ENCODE assay signal across 8 cellular contexts in the genomic region with DNA sequence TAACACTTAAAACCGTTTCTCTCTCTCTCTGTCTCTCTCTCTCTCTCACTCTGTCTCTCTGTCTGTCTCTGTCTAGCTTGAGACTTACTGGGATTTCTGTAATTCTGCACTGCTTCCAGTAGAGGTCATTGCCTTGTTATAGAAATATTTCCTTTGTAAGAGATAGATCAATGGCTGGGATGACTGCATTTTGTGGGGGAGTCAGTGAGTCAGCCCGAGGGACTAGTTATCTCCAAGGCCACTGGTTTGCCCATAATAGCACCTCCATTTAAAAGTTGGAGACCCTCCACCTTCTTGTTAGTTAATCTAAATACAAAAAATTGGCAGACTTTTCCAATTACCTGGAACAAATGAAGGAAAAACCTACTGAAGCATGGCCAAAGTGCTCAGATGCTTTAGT.
A peak's percentile ranks its signal among the peaks of the same experiment; 100 is the strongest.
DNase-seq lines count a peak whose midpoint lies in the region; ATAC-seq and TF ChIP-seq lines count a peak whose summit lies in the region.

No MANE protein-coding gene starts in this region.

- peak; percentile 8 for DNase-seq in OCI-LY7 (ENCODE audit: low spot score)
- DNase-seq in fibroblast of pulmonary artery (ENCODE audit: low read depth), result peak; percentile 73
- no peak for DNase-seq in tibial artery
- no peak for DNase-seq in stimulated activated CD4-positive, alpha-beta T cell treated with anti-CD3 and anti-CD28 coated beads, Interleukin-4, amount 100 ng/mL, for 24 hours
- no peak for DNase-seq in T-helper 17 cell

- TF ChIP-seq CTCF in C4-2B (conservative IDR thresholded peaks at IDR 0.05), result peak; percentile 70
- TF ChIP-seq CTCF in OCI-LY7 (conservative IDR thresholded peaks at IDR 0.05; ENCODE audit: low read length), result peak; percentile 72
- TF ChIP-seq CTCF in fibroblast of pulmonary artery (IDR thresholded peaks at IDR 0.05; ENCODE audit: low read length, missing control alignments), result peak; percentile 68
- peak; percentile 17 to 34 for TF ChIP-seq CTCF in tibial artery (IDR thresholded peaks at IDR 0.05)

- H2AFZ ChIP-seq in OCI-LY7 (ENCODE audit: low read length), result no peak overlapping the region

- no peaks in the 10 kb centered on the region for H4K20me1 ChIP-seq in OCI-LY7 (ENCODE audit: insufficient read depth, low read length)

- H3K27me3 Mint-ChIP-seq in T-helper 17 cell, result no peaks in the 10 kb centered on the region

- no peaks in the 10 kb centered on the region for H3K36me3 Mint-ChIP-seq in T-helper 17 cell (ENCODE audit: low read depth)

- no peak overlapping the region for H3K27ac Mint-ChIP-seq in T-helper 17 cell

- H3K79me2 ChIP-seq in OCI-LY7 (ENCODE audit: insufficient read depth, low read depth, low read length), result no peaks in the 10 kb centered on the region

- H3K4me1 ChIP-seq in OCI-LY7 (ENCODE audit: insufficient read depth, low read length, poor library complexity, severe bottlenecking) (no peaks in the 10 kb centered on the region), tibial artery (no peaks in the 10 kb centered on the region)

- POLR2A ChIA-PET in OCI-LY7 (lab: Charles Lee), result interaction anchor here (1.3 kb wide), 1 partner anchor 15 kb away, joined by 4 read pairs; no protein-coding TSS in a partner anchor

- intact Hi-C loops in OCI-LY7 (cut with micrococcal nuclease; ENCODE audit: unreplicated experiment), result no loop called here
- intact Hi-C loops in tibial artery (cut with DNase I; ENCODE audit: low total_unique reads), result no loop called here

- no peak overlapping the region for H3K4me2 ChIP-seq in OCI-LY7 (ENCODE audit: low read length)

- ATAC-seq in GM18907 (IDR thresholded peaks at IDR 0.05; ENCODE audit: unreplicated experiment), result peak; percentile 92
- ATAC-seq in HG03095 (IDR thresholded peaks at IDR 0.05; ENCODE audit: unreplicated experiment), result peak; percentile 75
- ATAC-seq in T-helper 17 cell, result no peak

- H3K4me3 Mint-ChIP-seq in T-helper 17 cell, result no peak overlapping the region

- no peaks in the 10 kb centered on the region for H3K27me3 ChIP-seq in tibial artery

- H3K27ac ChIP-seq in C4-2B (no peak overlapping the region), OCI-LY7 (ENCODE audit: low read depth, low read length, poor library complexity, severe bottlenecking) (no peak overlapping the region), tibial artery (no peak overlapping the region)

- H3K9me3 ChIP-seq in OCI-LY7 (ENCODE audit: low read length) (no peaks in the 10 kb centered on the region), tibial artery (no peaks in the 10 kb centered on the region), T-helper 17 cell (ENCODE audit: control insufficient read depth, low read length, poor library complexity, severe bottlenecking) (no peaks in the 10 kb centered on the region)

- no peaks in the 10 kb centered on the region for H3K36me3 ChIP-seq in OCI-LY7 (ENCODE audit: insufficient read depth, low read length)
- no peaks in the 10 kb centered on the region for H3K36me3 ChIP-seq in tibial artery

- no peaks in the 10 kb centered on the region for H3K9me2 ChIP-seq in OCI-LY7 (ENCODE audit: insufficient read depth, low read length)

- H3K4me1 Mint-ChIP-seq in T-helper 17 cell, result no peaks in the 10 kb centered on the region

- no TSS peak for BruUV-seq in OCI-LY7 (replicated peaks; lab: Mats Ljungman, UMichigan)

- H3K4me3 ChIP-seq in OCI-LY7 (ENCODE audit: low read depth, low read length, poor library complexity, severe bottlenecking) (no peak overlapping the region), fibroblast of pulmonary artery (replicated peaks; ENCODE audit: low read depth, low read length) (no peak overlapping the region), tibial artery (no peak overlapping the region)

- CTCF ChIA-PET in OCI-LY7 (lab: Charles Lee; ENCODE audit: unreplicated experiment), result no interaction called here

Comparison
In these comparisons a context has a peak if more than half of its experiments do, and no peak if none do; other contexts are left out.
1. DNase-seq: peak in OCI-LY7 (single experiment) and fibroblast of pulmonary artery (single experiment); none in tibial artery (0 of 2), stimulated activated CD4-positive, alpha-beta T cell treated with anti-CD3 and anti-CD28 coated beads, Interleukin-4, amount 100 ng/mL, for 24 hours (single experiment) and T-helper 17 cell (0 of 3).
2. Peak in every context shown above with its lines, with median percentiles within 50 percentile points of each other: CTCF ChIP-seq.